Comparison of ENCODE assay signal across 10 cellular contexts in genomic region chr2:166373951-166374350, GRCh38. TPM values are rescaled to one million over a fixed set of nuclear protein-coding genes. Genes with fewer than 3 reads are reported as not detected.
DNase-seq lines count a peak whose midpoint lies in the region; ATAC-seq and TF ChIP-seq lines count a peak whose summit lies in the region.
"Had no signal": no experiment of that assay in that cellular context is flagged by ENCODE, and none has a peak within 500 bp of the region (broad histone marks: within the 10 kb centered on the region; RNA-seq: fewer than 3 reads in every experiment).

No MANE protein-coding gene starts in this region.

- CTCF ChIA-PET in HEK293 (lab: Yijun Ruan, JAX): interaction anchor here (0.6 to 4.3 kb wide), 3 partner anchors 11 to 15 kb away, joined by 3 to 25 read pairs (median 17); no protein-coding TSS in a partner anchor

- no peak for TF ChIP-seq CTCF in HEK293 (tag by site-specific recombination; IDR thresholded peaks at IDR 0.05)

- peaks cover 20% of the 10 kb centered on the region for H3K4me1 ChIP-seq in HEK293 (ENCODE audit: control insufficient read depth, insufficient read depth, low read length)

- no peak overlapping the region for H3K4me3 ChIP-seq in HEK293 (ENCODE audit: low read depth, low read length)

- in situ Hi-C loops in ACHN (cut with HindIII; ENCODE audit: low pct_ligation_motif_present, low pct_unique_long_range_greater_than_20kb, low sequenced_read_pairs): no loop called here

- H3K9me3 ChIP-seq in HEK293 (ENCODE audit: control insufficient read depth, insufficient read depth, low read depth, low read length): no peaks in the 10 kb centered on the region

- POLR2A ChIA-PET in HEK293 (lab: Yijun Ruan, JAX): no interaction called here

- DNase-seq in ACHN: peak; percentile 90
- DNase-seq in NCI-H748 (lab: John Stamatoyannopoulos, UW; ENCODE audit: unreplicated experiment): peak; percentile 96
- DNase-seq in activated gamma-delta T cell (lab: John Stamatoyannopoulos, UW): no peak
- no peak for DNase-seq in cerebellum (ENCODE audit: low spot score)
- DNase-seq: activated naive CD8-positive, alpha-beta T cell treated with anti-CD3 and anti-CD28 coated beads, Interleukin-2, amount 10 ng/mL, durations not matched to agents 7 days and 5 days had no signal

- H3K36me3 ChIP-seq in HEK293 (ENCODE audit: control insufficient read depth in 2 of 2, insufficient read depth in 1 of 2, low read length in 2 of 2): no peaks in the 10 kb centered on the region

- no peak overlapping the region for H3K27ac ChIP-seq in HEK293 (ENCODE audit: extremely low read depth, low read depth, low read length)
- H3K27ac ChIP-seq: SK-N-MC had no signal

- ATAC-seq in esophagus mucosa (peak; percentile 39), GM19452 (IDR thresholded peaks at IDR 0.05; ENCODE audit: unreplicated experiment) (no peak), GM19467 (IDR thresholded peaks at IDR 0.05; ENCODE audit: unreplicated experiment) (no peak)

TF ChIP-seq in HEK293, 187 proteins besides CTCF, POLR2A, EP300 and RAD21 (continues in another document):
- TF ChIP-seq ZNF549 (tag by site-specific recombination; IDR thresholded peaks at IDR 0.05) (peak; percentile 17; the same call in 1 of the 2 replicates), ZNF670 (tag by site-specific recombination; IDR thresholded peaks at IDR 0.05; ENCODE audit: low read depth) (no peak), TSHZ1 (tag by site-specific recombination; IDR thresholded peaks at IDR 0.05; ENCODE audit: borderline replicate concordance) (peak; percentile 70; the same call in 1 of the 2 replicates), ZNF157 (tag by site-specific recombination; IDR thresholded peaks at IDR 0.05) (no peak), ZNF394 (tag by site-specific recombination; IDR thresholded peaks at IDR 0.05; ENCODE audit: borderline replicate concordance) (peak; percentile 54; the same call in 1 of the 2 replicates), ZNF10 (tag by site-specific recombination; IDR thresholded peaks at IDR 0.05) (peak; percentile 69), ZNF221 (tag by site-specific recombination; IDR thresholded peaks at IDR 0.05; ENCODE audit: borderline replicate concordance) (no peak), KLF8 (tag by site-specific recombination; IDR thresholded peaks at IDR 0.05) (peak; percentile 21; the same call in 1 of the 2 replicates), ZNF660 (tag by site-specific recombination; IDR thresholded peaks at IDR 0.05) (peak; percentile 94), ZFHX2 (tag by site-specific recombination; conservative IDR thresholded peaks at IDR 0.05) (no peak), BCL6B (tag by site-specific recombination; IDR thresholded peaks at IDR 0.05) (no peak), MZF1 (tag by site-specific recombination; IDR thresholded peaks at IDR 0.05; ENCODE audit: borderline replicate concordance) (peak; percentile 13; the same call in 1 of the 2 replicates), ZNF561 (tag by site-specific recombination; IDR thresholded peaks at IDR 0.05; ENCODE audit: borderline replicate concordance) (peak; percentile 86), PRDM6 (tag by site-specific recombination; IDR thresholded peaks at IDR 0.05) (0 out of 2 replicates have a peak, but pooled peaks have one; percentile 13), SCRT2 (tag by site-specific recombination; IDR thresholded peaks at IDR 0.05) (peak; percentile 98), KLF1 (tag by site-specific recombination; IDR thresholded peaks at IDR 0.05) (no peak), ZNF324 (tag by site-specific recombination; IDR thresholded peaks at IDR 0.05) (no peak), ZNF610 (tag by site-specific recombination; IDR thresholded peaks at IDR 0.05; ENCODE audit: borderline replicate concordance) (no peak), ZNF830 (tag by site-specific recombination; IDR thresholded peaks at IDR 0.05; ENCODE audit: low read depth) (0 out of 2 replicates have a peak, but pooled peaks have one; percentile 17), ZSCAN30 (tag by site-specific recombination; IDR thresholded peaks at IDR 0.05) (0 out of 2 replicates have a peak, but pooled peaks have one; percentile 45), ZNF600 (tag by site-specific recombination; IDR thresholded peaks at IDR 0.05) (peak; percentile 26; the same call in 1 of the 2 replicates), ZIC2 (tag by site-specific recombination; IDR thresholded peaks at IDR 0.05) (peak; percentile 32; the same call in 1 of the 2 replicates), SP7 (tag by site-specific recombination; IDR thresholded peaks at IDR 0.05) (peak; percentile 46; the same call in 1 of the 2 replicates), ZNF184 (tag by site-specific recombination; IDR thresholded peaks at IDR 0.05) (peak; percentile 92), ZNF843 (tag by site-specific recombination; IDR thresholded peaks at IDR 0.05) (0 out of 2 replicates have a peak, but pooled peaks have one; percentile 47), TRIM28 (IDR thresholded peaks at IDR 0.05; ENCODE audit: borderline replicate concordance, low read length) (peak; percentile 71; the same call in 1 of the 2 replicates), ZNF558 (tag by site-specific recombination; IDR thresholded peaks at IDR 0.05) (no peak), ZNF211 (tag by site-specific recombination; IDR thresholded peaks at IDR 0.05; ENCODE audit: low read depth) (no peak), OSR2 (tag by site-specific recombination; IDR thresholded peaks at IDR 0.05) (peak; percentile 97), ZNF37A (tag by site-specific recombination; IDR thresholded peaks at IDR 0.05) (0 out of 2 replicates have a peak, but pooled peaks have one; percentile 13), ZEB2 (tag by site-specific recombination; IDR thresholded peaks at IDR 0.05) (0 out of 2 replicates have a peak, but pooled peaks have one; percentile 35), PRDM1 (tag by site-specific recombination; IDR thresholded peaks at IDR 0.05) (0 out of 2 replicates have a peak, but pooled peaks have one; percentile 10), ZNF792 (tag by site-specific recombination; IDR thresholded peaks at IDR 0.05) (no peak), ZNF366 (tag by site-specific recombination; conservative IDR thresholded peaks at IDR 0.05) (0 out of 2 replicates have a peak, but pooled peaks have one; percentile 38), KLF10 (tag by site-specific recombination; IDR thresholded peaks at IDR 0.05) (peak; percentile 71), ZNF76 (tag by site-specific recombination; IDR thresholded peaks at IDR 0.05; ENCODE audit: borderline replicate concordance, low read depth) (no peak)

RNA-seq across cellular contexts. Expression of gene SCN9A, which starts 1.8 kb away (rescaled TPM):
- total RNA-seq in esophagus mucosa: 0.28 TPM
- 69.0 TPM for total RNA-seq in cerebellum
- total RNA-seq: activated naive CD8-positive, alpha-beta T cell treated with anti-CD3 and anti-CD28 coated beads, Interleukin-2, amount 10 ng/mL, durations not matched to agents 7 days and 5 days had no signal

Comparison
In these comparisons a context has a peak if more than half of its experiments do, and no peak if none do; other contexts are left out.
1. DNase-seq: peak in ACHN (single experiment) and NCI-H748 (single experiment); none in activated gamma-delta T cell (single experiment) and cerebellum (single experiment).
2. RNA of gene SCN9A, which starts 1.8 kb away (total RNA-seq): 69.0 TPM in cerebellum (single experiment); 0.28 TPM in esophagus mucosa (single experiment); every median in the first group is over 10 times any median in the second.